In genomic region chr1:94071956-94072355, GRCh38 we compare ENCODE assay signal across 28 cellular contexts. TPM values are rescaled to one million over a fixed set of nuclear protein-coding genes. Genes with fewer than 3 reads are reported as not detected.
"Had no signal": no experiment of that assay in that cellular context is flagged by ENCODE, and none has a peak within 500 bp of the region (broad histone marks: within the 10 kb centered on the region; RNA-seq: fewer than 3 reads in every experiment).

No MANE protein-coding gene starts in this region.

- H3K27me3 ChIP-seq: colonic mucosa, esophagus muscularis mucosa, left lung, ovary, testis had no signal

- H3K4me3 Mint-ChIP-seq: activated B cell treated with CpG ODN at 0.5 μM for 24 hours; activated CD8-positive, alpha-beta T cell treated with anti-CD3 and anti-CD28 coated beads for 36 hours; activated T-cell treated with anti-CD3 and anti-CD28 coated beads, Interleukin-2, amount 50 U/mL, for 4 hours; activated T-helper 17 cell treated with anti-CD3 and anti-CD28 coated beads, Interleukin-2, amount 50 U/mL, for 72 hours; effector memory CD8-positive, alpha-beta T cell; nephron progenitor cell had no signal

- H3K4me1 Mint-ChIP-seq: activated B cell treated with CpG ODN at 0.5 μM for 24 hours; activated T-helper 17 cell treated with anti-CD3 and anti-CD28 coated beads, Interleukin-2, amount 50 U/mL, for 72 hours had no signal

- H3K4me3 ChIP-seq: colonic mucosa, dorsolateral prefrontal cortex, esophagus muscularis mucosa, heart right ventricle, left lung, lung, mucosa of descending colon, ovary, prostate gland, testis had no signal

- H3K27ac Mint-ChIP-seq: activated B cell treated with CpG ODN at 0.5 μM for 24 hours; activated CD8-positive, alpha-beta T cell treated with anti-CD3 and anti-CD28 coated beads for 36 hours; activated T-helper 17 cell treated with anti-CD3 and anti-CD28 coated beads, Interleukin-2, amount 50 U/mL, for 72 hours; effector memory CD8-positive, alpha-beta T cell; nephron progenitor cell had no signal

- H3K27ac ChIP-seq: colonic mucosa, esophagus muscularis mucosa, left lung, neutrophil, ovary, testis had no signal

- H3K9me3 ChIP-seq: colonic mucosa, esophagus muscularis mucosa, heart right ventricle, left lung, mucosa of descending colon, neutrophil, ovary, prostate gland, testis had no signal

- H3K9me3 Mint-ChIP-seq: activated CD8-positive, alpha-beta T cell treated with anti-CD3 and anti-CD28 coated beads for 36 hours; activated T-cell treated with anti-CD3 and anti-CD28 coated beads, Interleukin-2, amount 50 U/mL, for 4 hours; activated T-helper 17 cell treated with anti-CD3 and anti-CD28 coated beads, Interleukin-2, amount 50 U/mL, for 72 hours; effector memory CD8-positive, alpha-beta T cell; nephron progenitor cell had no signal

- ATAC-seq: activated CD8-positive, alpha-beta T cell treated with anti-CD3 and anti-CD28 coated beads for 36 hours; activated T-cell treated with anti-CD3 and anti-CD28 coated beads, Interleukin-2, amount 50 U/mL, for 4 hours; activated T-helper 17 cell treated with anti-CD3 and anti-CD28 coated beads, Interleukin-2, amount 50 U/mL, for 72 hours; effector memory CD8-positive, alpha-beta T cell; heart right ventricle; left lung; mucosa of descending colon had no signal

- DNase-seq: activated B cell treated with CpG ODN at 0.5 μM for 24 hours; activated CD4-positive, alpha-beta T cell treated with anti-CD3 and anti-CD28 coated beads, Interleukin-2, amount 50 U/mL, for 1 hour; activated CD8-positive, alpha-beta T cell treated with anti-CD3 and anti-CD28 coated beads for 36 hours; activated gamma-delta T cell treated with Interleukin-2 at 50 U/mL for 16 hours; activated naive CD4-positive, alpha-beta T cell treated with anti-CD3 and anti-CD28 coated beads, Interleukin-2, amount 50 U/mL, for 16 hours; activated T-cell treated with anti-CD3 and anti-CD28 coated beads, Interleukin-2, amount 50 U/mL, for 4 hours; amniotic stem cell; colonic mucosa; dorsolateral prefrontal cortex; effector memory CD8-positive, alpha-beta T cell; foreskin melanocyte; heart right ventricle; left lung; mesendoderm; mucosa of descending colon; nephron progenitor cell; ovary; stimulated activated CD4-positive, alpha-beta T cell treated with anti-CD3 and anti-CD28 coated beads, Interleukin-15, amount 100 ng/mL, for 24 hours; stimulated activated CD4-positive, alpha-beta T cell treated with anti-CD3 and anti-CD28 coated beads, Interleukin-2, amount 100 ng/mL, for 24 hours; stimulated activated naive CD4-positive, alpha-beta T cell treated with Interleukin-2 at 50 U/mL for 16 hours; T-helper 2 cell; testis; trophoblast cell had no signal

- H3K36me3 ChIP-seq: colonic mucosa, esophagus muscularis mucosa, heart right ventricle, left lung, neutrophil, ovary, prostate gland had no signal

RNA-seq across cellular contexts. Expression of gene ABCA4, which starts 49.0 kb away (rescaled TPM):
- total RNA-seq: activated B cell treated with CpG ODN at 0.5 μM for 24 hours; activated CD8-positive, alpha-beta T cell treated with anti-CD3 and anti-CD28 coated beads for 36 hours; activated T-cell treated with anti-CD3 and anti-CD28 coated beads, Interleukin-2, amount 50 U/mL, for 4 hours; activated T-helper 17 cell treated with anti-CD3 and anti-CD28 coated beads, Interleukin-2, amount 50 U/mL, for 72 hours had no signal
